In genomic region chr12:22287776-22288621, GRCh38 we compare ENCODE assay signal across 1 cellular context.
TF ChIP-seq lines count a peak whose summit lies in the region.

No MANE protein-coding gene starts in this region.

TF ChIP-seq in HepG2, 621 proteins besides CTCF, POLR2A, EP300 and RAD21 (continued from another document):
- TF ChIP-seq ZNF18 (CRISPR knock-in tag; IDR thresholded peaks at IDR 0.05; ENCODE audit: insufficient replicate concordance) = no peak
- TF ChIP-seq ZNF432 (CRISPR knock-in tag; IDR thresholded peaks at IDR 0.05; ENCODE audit: borderline replicate concordance) = no peak
- no peak for TF ChIP-seq ISL2 (CRISPR knock-in tag; IDR thresholded peaks at IDR 0.05)
- TF ChIP-seq ISX (CRISPR knock-in tag; conservative IDR thresholded peaks at IDR 0.05) = no peak
- TF ChIP-seq SALL2 (CRISPR knock-in tag; IDR thresholded peaks at IDR 0.05) = no peak
- no peak for TF ChIP-seq ZNF772 (CRISPR knock-in tag; IDR thresholded peaks at IDR 0.05)
